Comparison of ENCODE assay signal across 8 cellular contexts in genomic region chr9:136665704-136666363, GRCh38. TPM values are rescaled to one million over a fixed set of nuclear protein-coding genes. Genes with fewer than 3 reads are reported as not detected.
DNase-seq lines count a peak whose midpoint lies in the region; ATAC-seq and TF ChIP-seq lines count a peak whose summit lies in the region.

No MANE protein-coding gene starts in this region.

- H3K9me3 Mint-ChIP-seq in activated naive CD8-positive, alpha-beta T cell treated with anti-CD3 and anti-CD28 coated beads, Interleukin-2, amount 50 U/mL, for 24 hours = no peaks in the 10 kb centered on the region
- no peaks in the 10 kb centered on the region for H3K9me3 Mint-ChIP-seq in Calu3 (ENCODE audit: low read depth, unreplicated experiment)

- ATAC-seq in activated naive CD8-positive, alpha-beta T cell treated with anti-CD3 and anti-CD28 coated beads, Interleukin-2, amount 50 U/mL, for 24 hours = peak; percentile 30
- ATAC-seq in lung (ENCODE audit: insufficient read depth, low FRiP score) = no peak
- no peak for ATAC-seq in HG03354 (IDR thresholded peaks at IDR 0.05; ENCODE audit: poor library complexity, severe bottlenecking, unreplicated experiment)
- no peak for ATAC-seq in HG02759 (IDR thresholded peaks at IDR 0.05; ENCODE audit: unreplicated experiment)
- ATAC-seq in GM21360 (IDR thresholded peaks at IDR 0.05; ENCODE audit: unreplicated experiment) = no peak

- peak overlapping the region; percentile 52 for H3K4me3 ChIP-seq in H7 (ENCODE audit: insufficient read depth, low read depth, low read length)
- peak overlapping the region; percentile 46 for H3K4me3 ChIP-seq in lung

- no peaks in the 10 kb centered on the region for H3K4me1 Mint-ChIP-seq in activated naive CD8-positive, alpha-beta T cell treated with anti-CD3 and anti-CD28 coated beads, Interleukin-2, amount 50 U/mL, for 24 hours
- H3K4me1 Mint-ChIP-seq in Calu3 (ENCODE audit: low read depth, unreplicated experiment) = no peaks in the 10 kb centered on the region

- CTCF ChIA-PET in Calu3 (lab: Charles Lee) = no interaction called here

- no TSS peak for BruUV-seq in Calu3 (replicated peaks; lab: Mats Ljungman, UMichigan)

- H3K36me3 Mint-ChIP-seq in activated naive CD8-positive, alpha-beta T cell treated with anti-CD3 and anti-CD28 coated beads, Interleukin-2, amount 50 U/mL, for 24 hours (ENCODE audit: low read depth) = no peaks in the 10 kb centered on the region
- no peaks in the 10 kb centered on the region for H3K36me3 Mint-ChIP-seq in Calu3 (ENCODE audit: insufficient read depth, unreplicated experiment)

- peak overlapping the region; percentile 29 to 89 for H3K27ac ChIP-seq in lung (ENCODE audit: low read depth in 1 of 2, low read length in 1 of 2)

- DNase-seq in AG08396 (ENCODE audit: low spot score) = peak; percentile 82
- peak; percentile 97 for DNase-seq in H7
- peak; percentile 40 for DNase-seq in activated naive CD8-positive, alpha-beta T cell treated with anti-CD3 and anti-CD28 coated beads, Interleukin-2, amount 50 U/mL, for 24 hours
- DNase-seq in lung (ENCODE audit: low spot score) = no peak
- DNase-seq in Calu3 = no peak

- H3K27me3 Mint-ChIP-seq in activated naive CD8-positive, alpha-beta T cell treated with anti-CD3 and anti-CD28 coated beads, Interleukin-2, amount 50 U/mL, for 24 hours = peaks cover 12% of the 10 kb centered on the region
- H3K27me3 Mint-ChIP-seq in Calu3 (ENCODE audit: unreplicated experiment) = peaks cover 31% of the 10 kb centered on the region

- H3K9me3 ChIP-seq in lung (ENCODE audit: control insufficient read depth in 2 of 2, insufficient read depth in 1 of 2, low read length in 1 of 2) = peaks cover 0 to 3% of the 10 kb centered on the region in 2 donors

- TF ChIP-seq CTCF in lung (IDR thresholded peaks at IDR 0.05; ENCODE audit: control extremely low read depth, extremely low read depth) (no peak), Calu3 (IDR thresholded peaks at IDR 0.05; ENCODE audit: unreplicated experiment) (no peak)

- no peak overlapping the region for H3K4me3 Mint-ChIP-seq in activated naive CD8-positive, alpha-beta T cell treated with anti-CD3 and anti-CD28 coated beads, Interleukin-2, amount 50 U/mL, for 24 hours
- H3K4me3 Mint-ChIP-seq in Calu3 (ENCODE audit: low read depth, unreplicated experiment) = no peak overlapping the region

- no peak overlapping the region for H3K27ac Mint-ChIP-seq in activated naive CD8-positive, alpha-beta T cell treated with anti-CD3 and anti-CD28 coated beads, Interleukin-2, amount 50 U/mL, for 24 hours
- H3K27ac Mint-ChIP-seq in Calu3 (ENCODE audit: unreplicated experiment) = no peak overlapping the region

- H3K36me3 ChIP-seq in H7 (replicated peaks; ENCODE audit: control insufficient read depth, insufficient read depth, low read length) (no peaks in the 10 kb centered on the region), lung (ENCODE audit: control insufficient read depth in 2 of 2, insufficient read depth in 2 of 2, low read length in 2 of 2) (peaks cover 0 to 24% of the 10 kb centered on the region in 2 donors)

- H3K27me3 ChIP-seq in H7 (ENCODE audit: control insufficient read depth, insufficient read depth, low read length) (no peaks in the 10 kb centered on the region), lung (ENCODE audit: control insufficient read depth, insufficient read depth) (no peaks in the 10 kb centered on the region)

- no peaks in the 10 kb centered on the region for H3K4me1 ChIP-seq in lung (ENCODE audit: control insufficient read depth in 2 of 2, insufficient read depth in 2 of 2, low read length in 2 of 2)

- 0 to 1% methylated on average over 35 to 108 of the region's 108 CpGs for WGBS in lung, 2 donors

- intact Hi-C loops in Calu3 (cut with micrococcal nuclease; ENCODE audit: unreplicated experiment) = no loop called here

RNA-seq across cellular contexts. Expression of gene EGFL7, which starts 3.1 kb away (rescaled TPM):
- 68.5 and 87.3 TPM in 2 replicates for total RNA-seq in H7 (2014; rRNA removed; shearing (Covaris generic))
- 100 to 1,000 TPM; 128 to 177 TPM for total RNA-seq in lung
- polyA plus RNA-seq in lung = 100 to 1,000 TPM; 275 to 379 TPM
- total RNA-seq in Calu3 (2022) = 1.2 and 1.3 TPM in 2 replicates

RNA-seq across cellular contexts. Expression of gene AGPAT2, which starts 21.4 kb away (rescaled TPM):
- total RNA-seq in H7 (2014; rRNA removed; shearing (Covaris generic)) = 41.1 and 54.7 TPM in 2 replicates
- total RNA-seq in lung (100 to 1,000 TPM in 1 of 2 donors, 10 to 100 TPM in 1; 81.7 to 184 TPM), Calu3 (2022) (40.4 and 45.4 TPM in 2 replicates)
- polyA plus RNA-seq in lung = 100 to 1,000 TPM; 169 to 277 TPM

RNA-seq across cellular contexts. Expression of gene DIPK1B, which starts 46.5 kb away (rescaled TPM):
- total RNA-seq in H7 (2014; rRNA removed; shearing (Covaris generic)) = 57.0 and 75.7 TPM in 2 replicates
- total RNA-seq in lung (10 to 100 TPM; 14.5 to 26.7 TPM), Calu3 (2022) (4.0 TPM in 2 replicates)
- 10 to 100 TPM; 12.5 to 13.3 TPM for polyA plus RNA-seq in lung

Comparison
In these comparisons a context has a peak if more than half of its experiments do, and no peak if none do; other contexts are left out.
1. DNase-seq: peak in AG08396 (single experiment), H7 (single experiment) and activated naive CD8-positive, alpha-beta T cell treated with anti-CD3 and anti-CD28 coated beads, Interleukin-2, amount 50 U/mL, for 24 hours (single experiment); none in lung (single experiment) and Calu3 (single experiment).
2. RNA of gene EGFL7, which starts 3.1 kb away (total RNA-seq): 128 to 177 TPM in lung and 68.5 to 87.3 TPM in H7; 1.2 to 1.3 TPM in Calu3; every median in the first group is over 10 times any median in the second.